In genomic region chr15:23467110-23467600, GRCh38 we compare ENCODE assay signal across 8 cellular contexts. TPM values are rescaled to one million over a fixed set of nuclear protein-coding genes. Genes with fewer than 3 reads are reported as not detected.
DNase-seq lines count a peak whose midpoint lies in the region; ATAC-seq and TF ChIP-seq lines count a peak whose summit lies in the region.

No MANE protein-coding gene starts in this region.

- H3K27me3 ChIP-seq in heart right ventricle (peaks cover 0 to 3% (median 0%) of the 10 kb centered on the region in 7 donors), vagina (no peaks in the 10 kb centered on the region)

- no peaks in the 10 kb centered on the region for H3K9me3 Mint-ChIP-seq in activated T-cell treated with anti-CD3 and anti-CD28 coated beads, Interleukin-2, amount 50 U/mL, for 4 hours

- DNase-seq in Ammon's horn (ENCODE audit: low spot score) (peak; percentile 21), SK-N-MC (ENCODE audit: low read depth, low spot score) (peak; percentile 3), heart right ventricle (no peak), vagina (ENCODE audit: extremely low spot score in 2 of 2) (no peak), cortex of kidney (lab: John Stamatoyannopoulos, UW) (no peak)
- DNase-seq in activated T-cell treated with anti-CD3 and anti-CD28 coated beads, Interleukin-2, amount 50 U/mL, for 4 hours: no peak

- H3K4me3 Mint-ChIP-seq in activated T-cell treated with anti-CD3 and anti-CD28 coated beads, Interleukin-2, amount 50 U/mL, for 4 hours: no peak overlapping the region

- no peaks in the 10 kb centered on the region for H3K36me3 Mint-ChIP-seq in activated T-cell treated with anti-CD3 and anti-CD28 coated beads, Interleukin-2, amount 50 U/mL, for 4 hours (ENCODE audit: insufficient read depth)

- H3K4me3 ChIP-seq in SK-N-MC: no peak overlapping the region
- H3K4me3 ChIP-seq in heart right ventricle: no peak overlapping the region
- no peak overlapping the region for H3K4me3 ChIP-seq in vagina

- no peaks in the 10 kb centered on the region for H3K4me1 Mint-ChIP-seq in activated T-cell treated with anti-CD3 and anti-CD28 coated beads, Interleukin-2, amount 50 U/mL, for 4 hours (ENCODE audit: low read depth)

- H3K27ac ChIP-seq in SK-N-MC: no peak overlapping the region
- no peak overlapping the region for H3K27ac ChIP-seq in heart right ventricle
- no peak overlapping the region for H3K27ac ChIP-seq in vagina

- TF ChIP-seq CTCF in heart right ventricle (IDR thresholded peaks at IDR 0.05) (peak in 7 of 9 donors; percentile 41 to 60 (median 53)), vagina (IDR thresholded peaks at IDR 0.05) (peak in 2 of 3 experiments; percentile 22 to 30)

- H3K27me3 Mint-ChIP-seq in activated T-cell treated with anti-CD3 and anti-CD28 coated beads, Interleukin-2, amount 50 U/mL, for 4 hours (ENCODE audit: low read depth): peaks cover 6% of the 10 kb centered on the region

- H3K4me1 ChIP-seq in heart right ventricle (no peaks in the 10 kb centered on the region), vagina (no peaks in the 10 kb centered on the region)

- H3K9me3 ChIP-seq in SK-N-MC (ENCODE audit: low read depth, low read length) (no peaks in the 10 kb centered on the region), heart right ventricle (no peaks in the 10 kb centered on the region), vagina (no peaks in the 10 kb centered on the region)

- no peak overlapping the region for H3K9ac ChIP-seq in SK-N-MC (ENCODE audit: insufficient read length)

- WGBS in heart right ventricle, 2 donors: 79 to 80% methylated on average over 3 of the region's 3 CpGs

- H3K36me3 ChIP-seq in SK-N-MC (ENCODE audit: insufficient read depth, low read length): no peaks in the 10 kb centered on the region
- H3K36me3 ChIP-seq in heart right ventricle: no peaks in the 10 kb centered on the region
- H3K36me3 ChIP-seq in vagina: no peaks in the 10 kb centered on the region

- no peak for TF ChIP-seq POLR2A in vagina (IDR thresholded peaks at IDR 0.05)

- intact Hi-C loops in heart right ventricle (cut with DNase I) (loop anchor here in 5 of 10 donors (5.0 to 10.0 kb wide), 2 partner anchors 430 to 432 kb away; partner anchors contain the start of gene TUBGCP5 (in 5 of the 5)), vagina (cut with DNase I) (no loop called here)

- peak; percentile 49 for ATAC-seq in HG02885 (IDR thresholded peaks at IDR 0.05; ENCODE audit: poor library complexity, unreplicated experiment)
- peak in 4 of 8 donors; percentile 35 to 54 (median 46) for ATAC-seq in heart right ventricle
- ATAC-seq in GM19395 (IDR thresholded peaks at IDR 0.05; ENCODE audit: unreplicated experiment): no peak
- no peak for ATAC-seq in activated T-cell treated with anti-CD3 and anti-CD28 coated beads, Interleukin-2, amount 50 U/mL, for 4 hours

RNA-seq across cellular contexts. Expression of gene GOLGA6L2, which starts 20.1 kb away (rescaled TPM):
- total RNA-seq in heart right ventricle: under 1 TPM in 1 of 10 donors, not detected in 9; 0.09 TPM
- polyA plus RNA-seq in heart right ventricle: not detected
- not detected for total RNA-seq in vagina
- total RNA-seq in activated T-cell treated with anti-CD3 and anti-CD28 coated beads, Interleukin-2, amount 50 U/mL, for 4 hours: not detected

Comparison
In these comparisons a context has a peak if more than half of its experiments do, and no peak if none do; other contexts are left out.
1. DNase-seq: peak in Ammon's horn (single experiment) and SK-N-MC (single experiment); none in heart right ventricle (0 of 2), vagina (0 of 2), activated T-cell treated with anti-CD3 and anti-CD28 coated beads, Interleukin-2, amount 50 U/mL, for 4 hours (single experiment) and cortex of kidney (single experiment).